ENCODE assay signal across 25 cellular contexts in the genomic region with DNA sequence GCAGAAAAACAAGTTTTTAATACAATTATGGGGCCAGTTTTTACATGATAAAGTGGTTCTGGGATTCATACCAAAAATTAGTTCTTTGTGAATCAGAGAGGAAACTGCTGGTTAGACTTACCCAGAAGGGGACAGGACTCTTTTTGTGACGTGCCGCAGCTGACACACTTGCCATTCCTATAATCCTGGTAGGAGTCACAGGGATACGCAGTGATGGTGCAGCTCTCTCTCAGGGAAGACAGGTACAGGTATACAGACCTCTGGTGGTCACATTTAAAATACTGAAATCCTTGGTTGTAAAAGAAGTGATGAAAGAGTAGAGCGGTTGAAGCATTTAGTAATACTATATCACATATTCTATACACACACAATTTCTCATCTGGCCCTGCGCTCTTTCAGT. TPM values are rescaled to one million over a fixed set of nuclear protein-coding genes. Genes with fewer than 3 reads are reported as not detected.
DNase-seq lines count a peak whose midpoint lies in the region; ATAC-seq and TF ChIP-seq lines count a peak whose summit lies in the region.
"Had no signal": no experiment of that assay in that cellular context is flagged by ENCODE, and none has a peak within 500 bp of the region (broad histone marks: within the 10 kb centered on the region; RNA-seq: fewer than 3 reads in every experiment).

No MANE protein-coding gene starts in this region.

- H3K9ac ChIP-seq in neural progenitor cell, result no peak overlapping the region
- H3K9ac ChIP-seq: KMS-11 had no signal

- H3K9me3 Mint-ChIP-seq in neural progenitor cell, result no peaks in the 10 kb centered on the region
- H3K9me3 Mint-ChIP-seq: activated CD8-positive, alpha-beta T cell treated with anti-CD3 and anti-CD28 coated beads for 36 hours; naive thymus-derived CD8-positive, alpha-beta T cell; stimulated activated memory B cell treated with anti-CD40 and anti-IgM and Interleukin-4, amounts not matched to agents 10 μg/mL and 1 μg/mL and 100 μg/mL, for 72 hours had no signal

- H3K27ac ChIP-seq in osteoblast (ENCODE audit: low read depth, low read length), result no peak overlapping the region
- H3K27ac ChIP-seq in neural progenitor cell, result no peak overlapping the region
- H3K27ac ChIP-seq: body of pancreas, epithelial cell of prostate, heart right ventricle, KMS-11, right atrium auricular region, suprapubic skin had no signal

- intact Hi-C loops in posterior cingulate gyrus (cut with DNase I), result no loop called here

- ATAC-seq in HG02981 (IDR thresholded peaks at IDR 0.05; ENCODE audit: unreplicated experiment), result no peak
- ATAC-seq: activated CD8-positive, alpha-beta T cell treated with anti-CD3 and anti-CD28 coated beads for 36 hours; body of pancreas; heart right ventricle; naive thymus-derived CD8-positive, alpha-beta T cell; stimulated activated memory B cell treated with anti-CD40 and anti-IgM and Interleukin-4, amounts not matched to agents 10 μg/mL and 1 μg/mL and 100 μg/mL, for 72 hours had no signal

- H3K36me3 Mint-ChIP-seq in neural progenitor cell, result no peaks in the 10 kb centered on the region
- H3K36me3 Mint-ChIP-seq: naive thymus-derived CD8-positive, alpha-beta T cell; stimulated activated memory B cell treated with anti-CD40 and anti-IgM and Interleukin-4, amounts not matched to agents 10 μg/mL and 1 μg/mL and 100 μg/mL, for 72 hours had no signal

- H3K4me3 ChIP-seq in LNCaP clone FGC (ENCODE audit: low read depth, low read length) (no peak overlapping the region), epithelial cell of esophagus (ENCODE audit: low read length) (no peak overlapping the region), osteoblast (ENCODE audit: insufficient read depth, low read length) (no peak overlapping the region), neural progenitor cell (no peak overlapping the region)
- H3K4me3 ChIP-seq: body of pancreas, heart right ventricle, right atrium auricular region, suprapubic skin had no signal

- H3K4me2 ChIP-seq in osteoblast (ENCODE audit: insufficient read depth, low read length), result no peak overlapping the region
- H3K4me2 ChIP-seq in neural progenitor cell, result no peak overlapping the region
- H3K4me2 ChIP-seq: KMS-11 had no signal

- H3K4me1 ChIP-seq in osteoblast (ENCODE audit: insufficient read depth, low read length) (no peaks in the 10 kb centered on the region), neural progenitor cell (no peaks in the 10 kb centered on the region)
- H3K4me1 ChIP-seq: body of pancreas, right atrium auricular region, suprapubic skin had no signal

- H3K27me3 ChIP-seq in osteoblast (ENCODE audit: insufficient read depth, low read length) (peaks cover 4% of the 10 kb centered on the region), neural progenitor cell (peaks cover 20% of the 10 kb centered on the region)
- H3K27me3 ChIP-seq: body of pancreas, right atrium auricular region, suprapubic skin had no signal

- peaks cover 5% of the 10 kb centered on the region for H3K27me3 Mint-ChIP-seq in neural progenitor cell (ENCODE audit: insufficient read depth, low read depth)

- no peak overlapping the region for H3K4me3 Mint-ChIP-seq in neural progenitor cell
- H3K4me3 Mint-ChIP-seq: activated CD8-positive, alpha-beta T cell treated with anti-CD3 and anti-CD28 coated beads for 36 hours; naive thymus-derived CD8-positive, alpha-beta T cell; stimulated activated memory B cell treated with anti-CD40 and anti-IgM and Interleukin-4, amounts not matched to agents 10 μg/mL and 1 μg/mL and 100 μg/mL, for 72 hours had no signal

- H3K27ac Mint-ChIP-seq in neural progenitor cell, result no peak overlapping the region
- H3K27ac Mint-ChIP-seq: activated CD8-positive, alpha-beta T cell treated with anti-CD3 and anti-CD28 coated beads for 36 hours; naive thymus-derived CD8-positive, alpha-beta T cell; stimulated activated memory B cell treated with anti-CD40 and anti-IgM and Interleukin-4, amounts not matched to agents 10 μg/mL and 1 μg/mL and 100 μg/mL, for 72 hours had no signal

- H4K20me1 ChIP-seq in osteoblast (ENCODE audit: insufficient read depth, low read length) (no peaks in the 10 kb centered on the region), neural progenitor cell (ENCODE audit: low read depth) (no peaks in the 10 kb centered on the region)

- peak; percentile 33 for DNase-seq in NCI-H2171 treated with DMSO at 0.1 percent for 48 hours (lab: John Stamatoyannopoulos, UW)
- no peak for DNase-seq in NCI-H2171 (lab: John Stamatoyannopoulos, UW)
- no peak for DNase-seq in LNCaP clone FGC (ENCODE audit: low read depth)
- DNase-seq in epithelial cell of esophagus (ENCODE audit: low read depth), result peak; percentile 56
- peak; percentile 63 for DNase-seq in osteoblast (ENCODE audit: insufficient read length, low spot score, missing footprints)
- DNase-seq in posterior cingulate gyrus, result no peak
- DNase-seq in neural progenitor cell (ENCODE audit: low spot score), result no peak
- DNase-seq: activated CD8-positive, alpha-beta T cell treated with anti-CD3 and anti-CD28 coated beads for 36 hours; activated gamma-delta T cell treated with Interleukin-2 at 50 U/mL for 16 hours; body of pancreas; foreskin fibroblast; GF-D8; heart right ventricle; midbrain; naive thymus-derived CD8-positive, alpha-beta T cell; NCI-H2081 treated with DMSO at 0.1 percent for 48 hours; stimulated activated CD4-positive, alpha-beta T cell treated with anti-CD3 and anti-CD28 coated beads, Interleukin-4, amount 100 ng/mL, for 1 hour; T1000 had no signal

- H3K36me3 ChIP-seq in osteoblast (ENCODE audit: insufficient read depth, low read length) (no peaks in the 10 kb centered on the region), neural progenitor cell (no peaks in the 10 kb centered on the region)
- H3K36me3 ChIP-seq: heart right ventricle, right atrium auricular region, suprapubic skin had no signal

- 0 out of 2 replicates have a peak, but pooled peaks have one; percentile 3 for TF ChIP-seq CTCF in LNCaP clone FGC (IDR thresholded peaks at IDR 0.05; ENCODE audit: control insufficient read depth, extremely low read depth, insufficient read depth)
- no peak for TF ChIP-seq CTCF in epithelial cell of esophagus (IDR thresholded peaks at IDR 0.05; ENCODE audit: insufficient read depth, low read depth, low read length, missing control alignments)
- no peak for TF ChIP-seq CTCF in osteoblast (IDR thresholded peaks at IDR 0.05; ENCODE audit: extremely low read depth, low read depth, low read length)
- TF ChIP-seq CTCF in neural progenitor cell (IDR thresholded peaks at IDR 0.05), result no peak

- no peaks in the 10 kb centered on the region for H3K4me1 Mint-ChIP-seq in neural progenitor cell
- H3K4me1 Mint-ChIP-seq: naive thymus-derived CD8-positive, alpha-beta T cell; stimulated activated memory B cell treated with anti-CD40 and anti-IgM and Interleukin-4, amounts not matched to agents 10 μg/mL and 1 μg/mL and 100 μg/mL, for 72 hours had no signal

- H3K9me3 ChIP-seq in osteoblast (ENCODE audit: low read depth, low read length) (no peaks in the 10 kb centered on the region), neural progenitor cell (ENCODE audit: low read depth) (no peaks in the 10 kb centered on the region)
- H3K9me3 ChIP-seq: body of pancreas, heart right ventricle, right atrium auricular region, suprapubic skin had no signal

- H2AFZ ChIP-seq in osteoblast (ENCODE audit: low read length) (no peak overlapping the region), neural progenitor cell (replicated peaks) (no peak overlapping the region)

- no peaks in the 10 kb centered on the region for H3F3A ChIP-seq in neural progenitor cell (ENCODE audit: low read depth)

- H3K79me2 ChIP-seq in osteoblast (ENCODE audit: insufficient read depth, low read length) (no peaks in the 10 kb centered on the region), neural progenitor cell (ENCODE audit: low read depth) (no peaks in the 10 kb centered on the region)

RNA-seq across cellular contexts. Expression of a gene that starts 20.2 kb away (rescaled TPM):
- total RNA-seq in osteoblast, result 10.5 and 11.8 TPM in 2 replicates
- total RNA-seq in neural progenitor cell (ENCODE audit: low replicate concordance), result 10.6 and 11.8 TPM in 2 replicates

RNA-seq across cellular contexts. Expression of a gene that starts 33.4 kb away (rescaled TPM):
- not detected in 2 replicates for total RNA-seq in osteoblast
- total RNA-seq in neural progenitor cell (ENCODE audit: low replicate concordance), result 0.03 TPM in 1 of 2 replicates, not detected in the other
- total RNA-seq: activated CD8-positive, alpha-beta T cell treated with anti-CD3 and anti-CD28 coated beads for 36 hours; H1; naive thymus-derived CD8-positive, alpha-beta T cell had no signal

Comparison
In these comparisons a context has a peak if more than half of its experiments do, and no peak if none do; other contexts are left out.
1. DNase-seq: peak in NCI-H2171 treated with DMSO at 0.1 percent for 48 hours (single experiment), epithelial cell of esophagus (single experiment) and osteoblast (single experiment); none in NCI-H2171 (single experiment), LNCaP clone FGC (single experiment), posterior cingulate gyrus (0 of 10) and neural progenitor cell (single experiment).